In the genomic region with DNA sequence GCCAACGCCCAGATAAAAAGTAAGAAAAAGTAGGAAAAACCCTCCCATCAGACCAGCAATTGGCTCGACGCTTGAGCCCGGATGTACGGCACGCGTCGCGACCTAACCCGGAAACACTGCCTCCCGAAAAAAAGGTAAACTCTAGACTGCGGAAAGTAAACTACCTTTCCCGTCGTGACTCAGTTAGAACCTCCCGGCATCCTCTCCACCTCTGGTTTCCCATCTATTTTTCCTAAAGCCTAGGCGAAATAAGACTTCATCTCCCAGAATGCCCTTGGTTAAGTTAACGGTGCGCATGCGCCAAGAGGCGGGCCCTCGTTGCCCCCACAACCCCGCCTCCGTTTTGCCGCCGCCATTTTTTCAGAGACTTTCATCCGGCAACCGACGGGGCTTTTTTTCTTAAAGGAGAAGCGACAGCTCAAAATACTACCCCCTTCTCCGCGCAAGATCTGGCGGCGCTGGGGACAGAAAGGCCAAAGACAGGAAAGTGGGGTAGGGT, we compare ENCODE assay signal across 8 cellular contexts. TPM values are rescaled to one million over a fixed set of nuclear protein-coding genes. Genes with fewer than 3 reads are reported as not detected.
A peak's percentile ranks its signal among the peaks of the same experiment; 100 is the strongest.
DNase-seq lines count a peak whose midpoint lies in the region; ATAC-seq and TF ChIP-seq lines count a peak whose summit lies in the region.

No MANE protein-coding gene starts in this region.

- H3K4me3 Mint-ChIP-seq in GM23338 = peak overlapping the region; percentile 98

- H3F3A ChIP-seq in GM23338 (replicated peaks; ENCODE audit: low read depth) = no peaks in the 10 kb centered on the region

- H3K4me2 ChIP-seq in GM23338 = peak overlapping the region; percentile 84

- H3K4me1 ChIP-seq in GM23338 (ENCODE audit: insufficient read depth) = peaks cover 9% of the 10 kb centered on the region; the same call in 1 of the 2 replicates
- peaks cover 3 to 14% of the 10 kb centered on the region in 2 donors for H3K4me1 ChIP-seq in uterus

- H3K9me2 ChIP-seq in GM23338 (ENCODE audit: insufficient read depth) = no peaks in the 10 kb centered on the region

- in situ Hi-C loops in astrocyte of the spinal cord (cut with HindIII; ENCODE audit: low sequenced_read_pairs) = no loop called here

- H3K4me3 ChIP-seq in AG04449 (ENCODE audit: low read depth, low read length) (peak overlapping the region; percentile 93), GM23338 (peak overlapping the region; percentile 71), astrocyte of the spinal cord (ENCODE audit: low read depth, low read length) (peak overlapping the region; percentile 98), uterus (peak overlapping the region; percentile 96 to 99)

- peaks cover 26% of the 10 kb centered on the region; the same call in 2 of the 3 replicates for H3K4me1 Mint-ChIP-seq in GM23338

- peaks cover 16% of the 10 kb centered on the region for H3K27me3 Mint-ChIP-seq in GM23338 (ENCODE audit: insufficient read depth, low read depth, poor library complexity)

- CTCF ChIA-PET in AG04449 (lab: Yijun Ruan, JAX) = interaction anchor here (0.9 to 5.9 kb wide), 12 partner anchors 11 to 323 kb away, joined by 3 to 44 read pairs (median 6); no protein-coding TSS in a partner anchor

- peak overlapping the region; percentile 100 for H3K27ac Mint-ChIP-seq in GM23338

- no peaks in the 10 kb centered on the region for H3K9me3 Mint-ChIP-seq in GM23338

- no peak for TF ChIP-seq CTCF in AG04449 (IDR thresholded peaks at IDR 0.05; ENCODE audit: insufficient read depth, low read length, missing control alignments)
- no peak for TF ChIP-seq CTCF in GM23338 (conservative IDR thresholded peaks at IDR 0.05; ENCODE audit: low read depth in 2 of 2)
- TF ChIP-seq CTCF in astrocyte of the spinal cord (IDR thresholded peaks at IDR 0.05; ENCODE audit: low read depth, low read length) = no peak
- TF ChIP-seq CTCF in uterus (IDR thresholded peaks at IDR 0.05) = peak in 1 of 4 experiments; percentile 24

- H3K27ac ChIP-seq in GM23338 (ENCODE audit: low read depth) = peak overlapping the region; percentile 99
- H3K27ac ChIP-seq in uterus = peak overlapping the region; percentile 99 to 100

- intact Hi-C loops in uterus (cut with DNase I; ENCODE audit: low total_unique reads) = loop anchor here (10.0 kb wide), 1 partner anchor 567 kb away; a partner anchor contains a TSS

- no peak for TF ChIP-seq POLR2A in uterus (IDR thresholded peaks at IDR 0.05)

- peak; percentile 78 for ATAC-seq in GM23338

- peaks cover 12% of the 10 kb centered on the region; the same call in 2 of the 3 replicates for H3K36me3 Mint-ChIP-seq in GM23338 (ENCODE audit: low read depth)

- peaks cover 36% of the 10 kb centered on the region for H3K79me2 ChIP-seq in GM23338 (replicated peaks; ENCODE audit: insufficient read depth)

- H3K27me3 ChIP-seq in GM23338 (ENCODE audit: insufficient read depth) (no peaks in the 10 kb centered on the region), uterus (no peaks in the 10 kb centered on the region)

- H3K36me3 ChIP-seq in GM23338 (ENCODE audit: insufficient read depth) (no peaks in the 10 kb centered on the region), uterus (no peaks in the 10 kb centered on the region)

- DNase-seq in AG04449 (ENCODE audit: low read depth, low spot score) = peak; percentile 93
- DNase-seq in GM23338 (ENCODE audit: low spot score) = peak; percentile 98
- peak; percentile 99 for DNase-seq in NCI-H2029 treated with DMSO at 0.1 percent for 48 hours (lab: John Stamatoyannopoulos, UW)
- peak; percentile 89 for DNase-seq in T1000 (lab: John Stamatoyannopoulos, UW)
- peak; percentile 99 for DNase-seq in astrocyte of the spinal cord (ENCODE audit: low read depth, low spot score)
- DNase-seq in hepatic stellate cell (ENCODE audit: low spot score) = peak; percentile 63
- DNase-seq in pulmonary artery endothelial cell (ENCODE audit: low read depth, low spot score) = peak; percentile 94
- peak; percentile 95 to 97 for DNase-seq in uterus

- H3K9me3 ChIP-seq in uterus = no peaks in the 10 kb centered on the region

- 0 out of 2 replicates have a peak, but pooled peaks cover 10% of the 10 kb centered on the region for H4K20me1 ChIP-seq in GM23338 (replicated peaks; ENCODE audit: insufficient read depth)

- H2AFZ ChIP-seq in GM23338 = no peak overlapping the region

- POLR2A ChIA-PET in AG04449 (lab: Yijun Ruan, JAX) = interaction anchor here (1.1 to 1.6 kb wide), 2 partner anchors 8 to 50 kb away, joined by 3 read pairs; no protein-coding TSS in a partner anchor

TF ChIP-seq in GM23338, 12 proteins besides CTCF, POLR2A, EP300 and RAD21 (continues in another document):
- TF ChIP-seq, protein P1, sequence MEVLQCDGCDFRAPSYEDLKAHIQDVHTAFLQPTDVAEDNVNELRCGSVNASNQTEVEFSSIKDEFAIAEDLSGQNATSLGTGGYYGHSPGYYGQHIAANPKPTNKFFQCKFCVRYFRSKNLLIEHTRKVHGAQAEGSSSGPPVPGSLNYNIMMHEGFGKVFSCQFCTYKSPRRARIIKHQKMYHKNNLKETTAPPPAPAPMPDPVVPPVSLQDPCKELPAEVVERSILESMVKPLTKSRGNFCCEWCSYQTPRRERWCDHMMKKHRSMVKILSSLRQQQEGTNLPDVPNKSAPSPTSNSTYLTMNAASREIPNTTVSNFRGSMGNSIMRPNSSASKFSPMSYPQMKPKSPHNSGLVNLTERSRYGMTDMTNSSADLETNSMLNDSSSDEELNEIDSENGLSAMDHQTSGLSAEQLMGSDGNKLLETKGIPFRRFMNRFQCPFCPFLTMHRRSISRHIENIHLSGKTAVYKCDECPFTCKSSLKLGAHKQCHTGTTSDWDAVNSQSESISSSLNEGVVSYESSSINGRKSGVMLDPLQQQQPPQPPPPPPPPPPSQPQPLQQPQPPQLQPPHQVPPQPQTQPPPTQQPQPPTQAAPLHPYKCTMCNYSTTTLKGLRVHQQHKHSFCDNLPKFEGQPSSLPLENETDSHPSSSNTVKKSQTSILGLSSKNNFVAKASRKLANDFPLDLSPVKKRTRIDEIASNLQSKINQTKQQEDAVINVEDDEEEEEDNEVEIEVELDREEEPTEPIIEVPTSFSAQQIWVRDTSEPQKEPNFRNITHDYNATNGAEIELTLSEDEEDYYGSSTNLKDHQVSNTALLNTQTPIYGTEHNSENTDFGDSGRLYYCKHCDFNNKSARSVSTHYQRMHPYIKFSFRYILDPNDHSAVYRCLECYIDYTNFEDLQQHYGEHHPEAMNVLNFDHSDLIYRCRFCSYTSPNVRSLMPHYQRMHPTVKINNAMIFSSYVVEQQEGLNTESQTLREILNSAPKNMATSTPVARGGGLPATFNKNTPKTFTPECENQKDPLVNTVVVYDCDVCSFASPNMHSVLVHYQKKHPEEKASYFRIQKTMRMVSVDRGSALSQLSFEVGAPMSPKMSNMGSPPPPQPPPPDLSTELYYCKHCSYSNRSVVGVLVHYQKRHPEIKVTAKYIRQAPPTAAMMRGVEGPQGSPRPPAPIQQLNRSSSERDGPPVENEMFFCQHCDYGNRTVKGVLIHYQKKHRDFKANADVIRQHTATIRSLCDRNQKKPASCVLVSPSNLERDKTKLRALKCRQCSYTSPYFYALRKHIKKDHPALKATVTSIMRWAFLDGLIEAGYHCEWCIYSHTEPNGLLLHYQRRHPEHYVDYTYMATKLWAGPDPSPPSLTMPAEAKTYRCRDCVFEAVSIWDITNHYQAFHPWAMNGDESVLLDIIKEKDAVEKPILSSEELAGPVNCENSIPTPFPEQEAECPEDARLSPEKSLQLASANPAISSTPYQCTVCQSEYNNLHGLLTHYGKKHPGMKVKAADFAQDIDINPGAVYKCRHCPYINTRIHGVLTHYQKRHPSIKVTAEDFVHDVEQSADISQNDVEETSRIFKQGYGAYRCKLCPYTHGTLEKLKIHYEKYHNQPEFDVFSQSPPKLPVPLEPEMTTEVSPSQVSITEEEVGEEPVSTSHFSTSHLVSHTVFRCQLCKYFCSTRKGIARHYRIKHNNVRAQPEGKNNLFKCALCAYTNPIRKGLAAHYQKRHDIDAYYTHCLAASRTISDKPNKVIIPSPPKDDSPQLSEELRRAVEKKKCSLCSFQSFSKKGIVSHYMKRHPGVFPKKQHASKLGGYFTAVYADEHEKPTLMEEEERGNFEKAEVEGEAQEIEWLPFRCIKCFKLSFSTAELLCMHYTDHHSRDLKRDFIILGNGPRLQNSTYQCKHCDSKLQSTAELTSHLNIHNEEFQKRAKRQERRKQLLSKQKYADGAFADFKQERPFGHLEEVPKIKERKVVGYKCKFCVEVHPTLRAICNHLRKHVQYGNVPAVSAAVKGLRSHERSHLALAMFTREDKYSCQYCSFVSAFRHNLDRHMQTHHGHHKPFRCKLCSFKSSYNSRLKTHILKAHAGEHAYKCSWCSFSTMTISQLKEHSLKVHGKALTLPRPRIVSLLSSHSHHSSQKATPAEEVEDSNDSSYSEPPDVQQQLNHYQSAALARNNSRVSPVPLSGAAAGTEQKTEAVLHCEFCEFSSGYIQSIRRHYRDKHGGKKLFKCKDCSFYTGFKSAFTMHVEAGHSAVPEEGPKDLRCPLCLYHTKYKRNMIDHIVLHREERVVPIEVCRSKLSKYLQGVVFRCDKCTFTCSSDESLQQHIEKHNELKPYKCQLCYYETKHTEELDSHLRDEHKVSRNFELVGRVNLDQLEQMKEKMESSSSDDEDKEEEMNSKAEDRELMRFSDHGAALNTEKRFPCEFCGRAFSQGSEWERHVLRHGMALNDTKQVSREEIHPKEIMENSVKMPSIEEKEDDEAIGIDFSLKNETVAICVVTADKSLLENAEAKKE (CRISPR knock-in tag; IDR thresholded peaks at IDR 0.05) = no peak
- TF ChIP-seq ZNF114 (CRISPR knock-in tag; IDR thresholded peaks at IDR 0.05) (no peak), STAT1 (IDR thresholded peaks at IDR 0.05; ENCODE audit: unreplicated experiment) (no peak), JUNB (IDR thresholded peaks at IDR 0.05; ENCODE audit: unreplicated experiment) (no peak)

RNA-seq across cellular contexts. Expression of a gene that starts 0.7 kb away (rescaled TPM):
- 30.0 and 30.2 TPM in 2 replicates for total RNA-seq in GM23338 (2014; rRNA removed; shearing (Covaris generic))
- polyA plus RNA-seq in GM23338 (2016; fragmentation: Nextera tagmentation; extraction: Ambion mirVana) = 10.2 and 11.1 TPM in 2 replicates
- total RNA-seq in pulmonary artery endothelial cell = 56.0 and 63.4 TPM in 2 replicates
- 10 to 100 TPM; 19.2 to 57.7 (median 48.9) TPM for total RNA-seq in uterus

RNA-seq across cellular contexts. Expression of a gene that starts 2.5 kb away (rescaled TPM):
- 0.56 and 2.3 TPM in 2 replicates for total RNA-seq in GM23338 (2014; rRNA removed; shearing (Covaris generic))
- polyA plus RNA-seq in GM23338 (2016; fragmentation: Nextera tagmentation; extraction: Ambion mirVana) = 1.1 and 1.3 TPM in 2 replicates
- total RNA-seq in pulmonary artery endothelial cell (4.0 and 6.0 TPM in 2 replicates), uterus (10 to 100 TPM in 2 of 4 donors, 1 to 10 TPM in 1, under 1 TPM in 1; 0.59 to 11.1 (median 8.8) TPM)

RNA-seq across cellular contexts. Expression of a gene that starts 44.3 kb away (rescaled TPM):
- total RNA-seq in GM23338 (2014; rRNA removed; shearing (Covaris generic)) = 1.8 and 1.9 TPM in 2 replicates
- polyA plus RNA-seq in GM23338 (2016; fragmentation: Nextera tagmentation; extraction: Ambion mirVana) = 0.24 and 0.26 TPM in 2 replicates
- total RNA-seq in pulmonary artery endothelial cell (1.6 and 2.2 TPM in 2 replicates), uterus (1 to 10 TPM in 2 of 4 donors, not detected in 2; 1.1 to 1.2 TPM)

Comparison
In these comparisons a context has a peak if more than half of its experiments do, and no peak if none do; other contexts are left out.
1. Peak in every context shown above with its lines: DNase-seq, ATAC-seq, H3K4me3 ChIP-seq and H3K27ac ChIP-seq.